ENCODE assay signal across 11 cellular contexts in genomic region chr1:211695135-211695816, GRCh38. TPM values are rescaled to one million over a fixed set of nuclear protein-coding genes. Genes with fewer than 3 reads are reported as not detected.
DNase-seq lines count a peak whose midpoint lies in the region; ATAC-seq and TF ChIP-seq lines count a peak whose summit lies in the region.
"Had no signal": no experiment of that assay in that cellular context is flagged by ENCODE, and none has a peak within 500 bp of the region (broad histone marks: within the 10 kb centered on the region; RNA-seq: fewer than 3 reads in every experiment).

No MANE protein-coding gene starts in this region.

- peaks cover 9% of the 10 kb centered on the region for H3K4me1 Mint-ChIP-seq in activated CD4-positive, alpha-beta T cell treated with anti-CD3 and anti-CD28 coated beads for 36 hours

- no peak overlapping the region for H3K23ac ChIP-seq in IMR-90 (ENCODE audit: low read depth, low read length)

- peak; percentile 35 for ATAC-seq in GM18858 (IDR thresholded peaks at IDR 0.05; ENCODE audit: unreplicated experiment)
- ATAC-seq in GM21723 (IDR thresholded peaks at IDR 0.05; ENCODE audit: unreplicated experiment) = peak; percentile 54
- ATAC-seq in IMR-90 (ENCODE audit: low read depth) = no peak
- no peak for ATAC-seq in Right ventricle myocardium superior (ENCODE audit: poor library complexity)
- no peak for ATAC-seq in activated CD4-positive, alpha-beta T cell treated with anti-CD3 and anti-CD28 coated beads for 36 hours

- no peak for TF ChIP-seq RAD21 in IMR-90 (IDR thresholded peaks at IDR 0.05; ENCODE audit: low read length)

- H3K27ac ChIP-seq in IMR-90 (ENCODE audit: insufficient read depth, low read length) (no peak overlapping the region), mammary epithelial cell (ENCODE audit: insufficient read depth, low read depth, low read length) (no peak overlapping the region)

- H2BK5ac ChIP-seq in IMR-90 (ENCODE audit: low read depth, low read length, poor library complexity, severe bottlenecking) = no peak overlapping the region

- no peak overlapping the region for H3K4ac ChIP-seq in IMR-90 (ENCODE audit: low read depth, low read length)

- H3K9me3 Mint-ChIP-seq in activated CD4-positive, alpha-beta T cell treated with anti-CD3 and anti-CD28 coated beads for 36 hours (ENCODE audit: low read depth) = no peaks in the 10 kb centered on the region

- H4K91ac ChIP-seq in IMR-90 (ENCODE audit: insufficient read depth, low read depth, low read length) = no peak overlapping the region

- H3K4me2 ChIP-seq in IMR-90 (ENCODE audit: low read depth, low read length) = no peak overlapping the region
- H3K4me2 ChIP-seq in mammary epithelial cell (ENCODE audit: insufficient read depth, low read depth, low read length) = no peak overlapping the region

- TF ChIP-seq POLR2A in IMR-90 (IDR thresholded peaks at IDR 0.05; ENCODE audit: low read depth, low read length) = no peak

- H3K4me3 ChIP-seq in IMR-90 (ENCODE audit: insufficient read depth, low read depth, low read length) (no peak overlapping the region), mammary epithelial cell (replicated peaks in 1 of 3; ENCODE audit: insufficient read depth in 1 of 3, low read depth in 2 of 3, low read length in 3 of 3) (no peak overlapping the region)

- H4K8ac ChIP-seq in IMR-90 (ENCODE audit: low read depth in 2 of 2, low read length in 2 of 2) = no peak overlapping the region

- intact Hi-C loops in IMR-90 (cut with micrococcal nuclease) (loop anchor here (5.0 kb wide), 2 partner anchors 317 to 762 kb away; no protein-coding TSS in a partner anchor), mammary epithelial cell (cut with micrococcal nuclease) (loop anchor here (5.0 kb wide), 2 partner anchors 42 to 762 kb away; no protein-coding TSS in a partner anchor), Right ventricle myocardium superior (cut with DNase I) (loop anchor here (10.0 kb wide), 1 partner anchor 250 kb away; no protein-coding TSS in a partner anchor)
- intact Hi-C loops in activated CD4-positive, alpha-beta T cell treated with anti-CD3 and anti-CD28 coated beads for 36 hours (cut with DNase I, micrococcal nuclease) = loop anchor here (5.0 kb wide), 5 partner anchors 137 to 762 kb away; partner anchors contain the start of genes DTL (in 1 of the 2), INTS7 (in 1 of the 2) and LPGAT1 (in 1 of the 2)

- peaks cover 5% of the 10 kb centered on the region; the same call in 1 of the 2 replicates for H3K27me3 ChIP-seq in IMR-90 (ENCODE audit: control insufficient read depth, insufficient read depth, low read length)
- no peaks in the 10 kb centered on the region for H3K27me3 ChIP-seq in mammary epithelial cell (ENCODE audit: insufficient read depth, low read length)

- no peak overlapping the region for H3K56ac ChIP-seq in IMR-90 (ENCODE audit: extremely low read depth, insufficient read depth, low read length)

- no peak overlapping the region for H2AK5ac ChIP-seq in IMR-90 (ENCODE audit: low read depth, low read length)

- H3K9me1 ChIP-seq in IMR-90 (ENCODE audit: insufficient read depth, low read length) = no peaks in the 10 kb centered on the region

- in situ Hi-C loops in IMR-90 (cut with MboI; ENCODE audit: low sequenced_read_pairs) (loop anchor here (25.0 kb wide), 1 partner anchor 667 kb away; no protein-coding TSS in a partner anchor), mammary epithelial cell (cut with MboI; ENCODE audit: low sequenced_read_pairs in 2 of 2) (loop anchor here in 1 of 2 donors (10.0 to 25.0 kb wide), 4 partner anchors 140 to 742 kb away; partner anchors contain the start of genes DTL, INTS7, LPGAT1 and NENF)

- H2AFZ ChIP-seq in IMR-90 (replicated peaks; ENCODE audit: low read length, poor library complexity) (peak overlapping the region; percentile 67), mammary epithelial cell (ENCODE audit: low read depth, low read length) (no peak overlapping the region)

- no peak overlapping the region for H3K9ac ChIP-seq in IMR-90 (ENCODE audit: low read depth, low read length)
- H3K9ac ChIP-seq in mammary epithelial cell (ENCODE audit: insufficient read depth, low read length) = no peak overlapping the region

- no peak overlapping the region for H2AK9ac ChIP-seq in IMR-90 (replicated peaks; ENCODE audit: low read depth, low read length, poor library complexity)

- dilution Hi-C loops in IMR-90 (cut with HindIII; ENCODE audit: low sequenced_read_pairs, unreplicated experiment) = no loop called here
- dilution Hi-C loops in mammary epithelial cell (cut with HindIII; ENCODE audit: low sequenced_read_pairs) = loop anchor here (25.0 kb wide), 1 partner anchor 667 kb away; no protein-coding TSS in a partner anchor

- no CpG with 5 or more reads among the region's 10 CpGs for WGBS in IMR-90 (ENCODE audit: extremely low coverage in 2 of 2, insufficient read length in 1 of 2), 2 experiments
- WGBS in mammary epithelial cell (ENCODE audit: low coverage, missing lambda C conversion rate) = 76% methylated on average over 10 of the region's 10 CpGs

- H3K14ac ChIP-seq in IMR-90 (replicated peaks; ENCODE audit: low read depth, low read length) = no peak overlapping the region

- DNase-seq in IMR-90 = no peak
- DNase-seq in islet precursor cell = peak; percentile 64
- no peak for DNase-seq in mammary epithelial cell
- no peak for DNase-seq in NCI-H187 (lab: John Stamatoyannopoulos, UW)
- DNase-seq in Right ventricle myocardium superior = no peak
- DNase-seq in activated CD4-positive, alpha-beta T cell treated with anti-CD3 and anti-CD28 coated beads for 36 hours = no peak
- DNase-seq: activated CD4-positive, CD25-positive, alpha-beta regulatory T cell treated with anti-CD3 and anti-CD28 coated beads, Interleukin-2, amount 50 U/mL, for 72 hours; kidney glomerular epithelial cell; NCI-H1417 treated with DMSO at 0.1 percent for 48 hours had no signal

- H3K4me1 ChIP-seq in IMR-90 (ENCODE audit: control insufficient read depth, insufficient read depth, low read length) (no peaks in the 10 kb centered on the region), mammary epithelial cell (ENCODE audit: insufficient read depth, low read length) (peaks cover 5% of the 10 kb centered on the region)

- CTCF ChIA-PET in IMR-90 (lab: Yijun Ruan, JAX) = interaction anchor here (0.6 kb wide), 2 partner anchors 129 to 616 kb away, joined by 4 to 8 read pairs; no protein-coding TSS in a partner anchor
- CTCF ChIA-PET in mammary epithelial cell (lab: Charles Lee; ENCODE audit: low non-redundant PET) = no interaction called here
- CTCF ChIA-PET in activated CD4-positive, alpha-beta T cell treated with anti-CD3 and anti-CD28 coated beads for 36 hours (lab: Charles Lee) = interaction anchor here (0.6 to 1.4 kb wide), 6 partner anchors 11 to 761 kb away, joined by 3 to 7 read pairs (median 4); no protein-coding TSS in a partner anchor

- no peaks in the 10 kb centered on the region for H3K27me3 Mint-ChIP-seq in activated CD4-positive, alpha-beta T cell treated with anti-CD3 and anti-CD28 coated beads for 36 hours

- POLR2A ChIA-PET in IMR-90 (lab: Charles Lee; ENCODE audit: unreplicated experiment) = no interaction called here
- POLR2A ChIA-PET in activated CD4-positive, alpha-beta T cell treated with anti-CD3 and anti-CD28 coated beads for 36 hours (lab: Charles Lee) = no interaction called here

- no peaks in the 10 kb centered on the region for H3K79me1 ChIP-seq in IMR-90 (ENCODE audit: low read depth in 1 of 2, low read length in 2 of 2)

- H4K5ac ChIP-seq in IMR-90 (ENCODE audit: low read depth, low read length) = no peak overlapping the region

- no peak overlapping the region for H2BK20ac ChIP-seq in IMR-90 (ENCODE audit: low read depth, low read length)

- no peak overlapping the region for H3K27ac Mint-ChIP-seq in activated CD4-positive, alpha-beta T cell treated with anti-CD3 and anti-CD28 coated beads for 36 hours

- no peak overlapping the region for H3K4me3 Mint-ChIP-seq in activated CD4-positive, alpha-beta T cell treated with anti-CD3 and anti-CD28 coated beads for 36 hours

- no peaks in the 10 kb centered on the region for H4K20me1 ChIP-seq in IMR-90 (ENCODE audit: insufficient read depth, low read length)
- H4K20me1 ChIP-seq in mammary epithelial cell (ENCODE audit: insufficient read depth, low read length) = no peaks in the 10 kb centered on the region

- no peak overlapping the region for H2BK120ac ChIP-seq in IMR-90 (ENCODE audit: low read depth, low read length)

- BruUV-seq in IMR-90 (replicated peaks; lab: Mats Ljungman, UMichigan) (no TSS peak), mammary epithelial cell (replicated peaks; lab: Mats Ljungman, UMichigan) (no TSS peak)

- H3K9me3 ChIP-seq in IMR-90 (ENCODE audit: control insufficient read depth, insufficient read depth, low read length) = no peaks in the 10 kb centered on the region
- H3K9me3 ChIP-seq in mammary epithelial cell (replicated peaks; ENCODE audit: insufficient read depth, low read length) = no peaks in the 10 kb centered on the region

- H3K18ac ChIP-seq in IMR-90 (ENCODE audit: low read depth, low read length) = no peak overlapping the region

- TF ChIP-seq CTCF in IMR-90 (conservative IDR thresholded peaks at IDR 0.05; ENCODE audit: low read depth, low read length) (no peak), mammary epithelial cell (conservative IDR thresholded peaks at IDR 0.05 in 1 of 2, IDR thresholded peaks at IDR 0.05 in 1 of 2; ENCODE audit: extremely low read depth in 1 of 2, insufficient read depth in 1 of 2, low read depth in 1 of 2, low read length in 2 of 2) (no peak)

- H3K36me3 ChIP-seq in IMR-90 (ENCODE audit: control insufficient read depth, insufficient read depth, low read length) (no peaks in the 10 kb centered on the region), mammary epithelial cell (ENCODE audit: insufficient read depth, low read length) (no peaks in the 10 kb centered on the region)

- H3K36me3 Mint-ChIP-seq in activated CD4-positive, alpha-beta T cell treated with anti-CD3 and anti-CD28 coated beads for 36 hours (ENCODE audit: low read depth) = no peaks in the 10 kb centered on the region

- no peaks in the 10 kb centered on the region for H3K79me2 ChIP-seq in mammary epithelial cell (ENCODE audit: insufficient read depth, low read length)

- no peak overlapping the region for H2BK15ac ChIP-seq in IMR-90 (ENCODE audit: low read depth, low read length)

TF ChIP-seq in IMR-90, 13 proteins besides CTCF, POLR2A, EP300 and RAD21 (continues in another document):
- TF ChIP-seq BHLHE40 (IDR thresholded peaks at IDR 0.05; ENCODE audit: low read depth, low read length) (no peak), MAZ (IDR thresholded peaks at IDR 0.05; ENCODE audit: borderline replicate concordance, low read depth, low read length) (no peak), RFX5 (IDR thresholded peaks at IDR 0.05; ENCODE audit: low read depth, low read length) (no peak), CEBPB (IDR thresholded peaks at IDR 0.05; ENCODE audit: low read depth, low read length) (no peak)

RNA-seq across cellular contexts. Expression of gene NEK2, which starts 19.9 kb away (rescaled TPM):
- total RNA-seq in IMR-90 (2012; rRNA removed) (26.0 and 35.0 TPM in 2 replicates), mammary epithelial cell (10 to 100 TPM in 1 of 2 donors, under 1 TPM in 1; 0.33 to 14.9 TPM), Right ventricle myocardium superior (not detected)
- polyA plus RNA-seq in IMR-90 (2012; rRNA removed) (8.8 and 9.9 TPM in 2 replicates), mammary epithelial cell (14.3 TPM)
- 2.7 and 6.4 TPM in 2 replicates for polyA plus RNA-seq in IMR-90 (2012; cell fraction: cytosol; rRNA removed)
- 0.98 and 2.7 TPM in 2 replicates for polyA plus RNA-seq in IMR-90 (2012; cell fraction: nucleus; rRNA removed; ENCODE audit: low replicate concordance)
- 0.72 TPM for polyA minus RNA-seq in mammary epithelial cell
- 10 to 100 TPM; 32.3 to 38.8 TPM for total RNA-seq in activated CD4-positive, alpha-beta T cell treated with anti-CD3 and anti-CD28 coated beads for 36 hours

Comparison
In these comparisons a context has a peak if more than half of its experiments do, and no peak if none do; other contexts are left out.
1. ATAC-seq: peak in GM18858 (single experiment) and GM21723 (single experiment); none in IMR-90 (single experiment), Right ventricle myocardium superior (single experiment) and activated CD4-positive, alpha-beta T cell treated with anti-CD3 and anti-CD28 coated beads for 36 hours (single experiment).